8 cellular contexts compared by ENCODE assay signal in the genomic region with DNA sequence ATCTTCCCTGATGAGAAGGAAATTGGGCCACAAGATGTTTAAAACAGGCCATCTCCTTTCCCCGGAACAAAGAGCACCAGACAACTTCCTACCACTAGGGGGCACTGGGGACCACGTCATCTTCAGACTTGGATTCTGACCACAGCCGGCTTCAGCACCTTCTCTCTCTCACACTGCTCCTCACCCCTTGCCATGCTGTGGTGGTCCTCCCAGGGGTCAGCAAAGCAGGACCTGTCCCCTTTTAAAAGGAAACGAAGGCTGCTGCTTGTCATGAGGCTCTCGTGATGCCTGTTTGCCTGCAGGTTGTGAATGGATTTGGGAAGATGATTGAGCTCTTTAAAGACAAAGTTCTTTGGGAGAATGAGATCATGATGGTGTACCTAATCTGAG. TPM values are rescaled to one million over a fixed set of nuclear protein-coding genes. Genes with fewer than 3 reads are reported as not detected.
DNase-seq lines count a peak whose midpoint lies in the region; ATAC-seq and TF ChIP-seq lines count a peak whose summit lies in the region.

No MANE protein-coding gene starts in this region.

- BruUV-seq in IMR-90 (replicated peaks; lab: Mats Ljungman, UMichigan) (no TSS peak), Panc1 (replicated peaks; lab: Mats Ljungman, UMichigan) (no TSS peak)

- TF ChIP-seq POLR2A in IMR-90 (IDR thresholded peaks at IDR 0.05; ENCODE audit: low read depth, low read length) = no peak

- H3K56ac ChIP-seq in IMR-90 (ENCODE audit: extremely low read depth, insufficient read depth, low read length) = no peak overlapping the region

- no peak overlapping the region for H2BK15ac ChIP-seq in IMR-90 (ENCODE audit: low read depth, low read length)

- H4K91ac ChIP-seq in IMR-90 (ENCODE audit: insufficient read depth, low read depth, low read length) = no peak overlapping the region

- dilution Hi-C loops in IMR-90 (cut with HindIII; ENCODE audit: low sequenced_read_pairs, unreplicated experiment) = no loop called here

- H3K14ac ChIP-seq in IMR-90 (replicated peaks; ENCODE audit: low read depth, low read length) = 0 out of 2 replicates have a peak overlapping the region, but pooled peaks have one; percentile 45

- CTCF ChIA-PET in AG04450 (lab: Charles Lee) (interaction anchor here (0.6 to 3.3 kb wide), 34 partner anchors 9 to 596 kb away, joined by 3 to 97 read pairs (median 4); a partner anchor contains a TSS), IMR-90 (lab: Yijun Ruan, JAX) (interaction anchor here (0.6 to 2.0 kb wide), 12 partner anchors 9 to 372 kb away, joined by 3 to 6 read pairs (median 3); no protein-coding TSS in a partner anchor), Panc1 (lab: Charles Lee) (interaction anchor here (0.6 to 1.3 kb wide), 4 partner anchors 20 to 82 kb away, joined by 3 to 5 read pairs (median 4); no protein-coding TSS in a partner anchor)

- H2AFZ ChIP-seq in IMR-90 (replicated peaks; ENCODE audit: low read length, poor library complexity) = peak overlapping the region; percentile 75

- peak; percentile 76 for ATAC-seq in GM18867 (IDR thresholded peaks at IDR 0.05; ENCODE audit: unreplicated experiment)
- peak; percentile 90 for ATAC-seq in IMR-90 (ENCODE audit: low read depth)
- ATAC-seq in Panc1 = peak; percentile 92

- no peaks in the 10 kb centered on the region for H4K20me1 ChIP-seq in IMR-90 (ENCODE audit: insufficient read depth, low read length)

- peaks cover 0 to 3% of the 10 kb centered on the region in 2 experiments; a peak in 1 of 4 replicates for H3K79me1 ChIP-seq in IMR-90 (ENCODE audit: low read depth in 1 of 2, low read length in 2 of 2)

- no peaks in the 10 kb centered on the region for H3K27me3 Mint-ChIP-seq in nephron progenitor cell (ENCODE audit: low read depth, poor library complexity)

- H3K27ac ChIP-seq in AG04450 (ENCODE audit: low read depth, low read length) = no peak overlapping the region
- H3K27ac ChIP-seq in IMR-90 (ENCODE audit: insufficient read depth, low read length) = peak overlapping the region; percentile 8; the same call in 1 of the 2 replicates
- H3K27ac ChIP-seq in Panc1 (ENCODE audit: low read length) = no peak overlapping the region

- no peak overlapping the region; the same call in 1 of the 2 replicates for H2AK5ac ChIP-seq in IMR-90 (ENCODE audit: low read depth, low read length)

- 0% methylated on average over 2 of the region's 5 CpGs; no CpG with 5 or more reads in 1 of the 2 experiments for WGBS in IMR-90 (ENCODE audit: extremely low coverage in 2 of 2, insufficient read length in 1 of 2), 2 experiments

- peak; percentile 92 for TF ChIP-seq RAD21 in IMR-90 (IDR thresholded peaks at IDR 0.05; ENCODE audit: low read length)

- H3K4me2 ChIP-seq in IMR-90 (ENCODE audit: low read depth, low read length) = no peak overlapping the region; the same call in 1 of the 2 replicates

- 0 out of 2 replicates have a peak overlapping the region, but pooled peaks have one; percentile 20 for H3K9ac ChIP-seq in IMR-90 (ENCODE audit: low read depth, low read length)

- H4K5ac ChIP-seq in IMR-90 (ENCODE audit: low read depth, low read length) = no peak overlapping the region

- no peak overlapping the region for H2BK20ac ChIP-seq in IMR-90 (ENCODE audit: low read depth, low read length)

- H3K9me3 Mint-ChIP-seq in nephron progenitor cell = no peaks in the 10 kb centered on the region

- in situ Hi-C loops in IMR-90 (cut with MboI; ENCODE audit: low sequenced_read_pairs) (loop anchor here (25.0 kb wide), 1 partner anchor 598 kb away; no protein-coding TSS in a partner anchor), Panc1 (cut with HindIII; ENCODE audit: low pct_unique_long_range_greater_than_20kb, low sequenced_read_pairs) (no loop called here)

- H3K4me3 Mint-ChIP-seq in nephron progenitor cell = no peak overlapping the region

- H3K4me3 ChIP-seq in AG04450 (ENCODE audit: low read depth, low read length) = no peak overlapping the region
- H3K4me3 ChIP-seq in IMR-90 (ENCODE audit: insufficient read depth, low read depth, low read length) = no peak overlapping the region
- H3K4me3 ChIP-seq in Panc1 (ENCODE audit: low read depth in 2 of 2, low read length in 2 of 2) = no peak overlapping the region

- no peak overlapping the region for H3K27ac Mint-ChIP-seq in nephron progenitor cell

- peaks cover 4% of the 10 kb centered on the region for H3K4me1 Mint-ChIP-seq in nephron progenitor cell

- H3K18ac ChIP-seq in IMR-90 (ENCODE audit: low read depth, low read length) = no peak overlapping the region

- H3K23ac ChIP-seq in IMR-90 (ENCODE audit: low read depth, low read length) = no peak overlapping the region

- H3K9me3 ChIP-seq in AG04450 (ENCODE audit: control insufficient read depth, insufficient read depth, low read length) (no peaks in the 10 kb centered on the region), IMR-90 (ENCODE audit: control insufficient read depth, insufficient read depth, low read length) (no peaks in the 10 kb centered on the region), Panc1 (ENCODE audit: control insufficient read depth, insufficient read depth, low read depth, low read length) (no peaks in the 10 kb centered on the region)

- H3K36me3 ChIP-seq in IMR-90 (ENCODE audit: control insufficient read depth, insufficient read depth, low read length) = peaks cover 26% of the 10 kb centered on the region
- H3K36me3 ChIP-seq in Panc1 (ENCODE audit: control insufficient read depth, insufficient read depth, low read length) = no peaks in the 10 kb centered on the region; the same call in 1 of the 2 replicates

- no peaks in the 10 kb centered on the region for H3K27me3 ChIP-seq in AG04450 (ENCODE audit: control insufficient read depth, insufficient read depth, low read length)
- no peaks in the 10 kb centered on the region for H3K27me3 ChIP-seq in IMR-90 (ENCODE audit: control insufficient read depth, insufficient read depth, low read length)
- no peaks in the 10 kb centered on the region for H3K27me3 ChIP-seq in Panc1 (ENCODE audit: control insufficient read depth, insufficient read depth, low read length)

- H3K9me1 ChIP-seq in IMR-90 (ENCODE audit: insufficient read depth, low read length) = peaks cover 8% of the 10 kb centered on the region

- DNase-seq in AG04450 (ENCODE audit: low read depth, low spot score) (no peak), IMR-90 (peak; percentile 78), Panc1 (ENCODE audit: low read depth, low spot score) (peak; percentile 54), fibroblast of peridontal ligament (ENCODE audit: extremely low read depth) (peak; percentile 84), nephron progenitor cell (peak; percentile 84)
- DNase-seq in activated T-cell treated with anti-CD3 and anti-CD28 coated beads, Interleukin-2, amount 50 U/mL, for 48 hours = peak; percentile 88
- DNase-seq in stimulated activated naive CD4-positive, alpha-beta T cell treated with Interleukin-2 at 50 U/mL for 16 hours (lab: John Stamatoyannopoulos, UW) = peak; percentile 70

- H2BK5ac ChIP-seq in IMR-90 (ENCODE audit: low read depth, low read length, poor library complexity, severe bottlenecking) = peak overlapping the region; percentile 33

- H3K4me1 ChIP-seq in IMR-90 (ENCODE audit: control insufficient read depth, insufficient read depth, low read length) (peaks cover 12% of the 10 kb centered on the region), Panc1 (ENCODE audit: control insufficient read depth, insufficient read depth, low read length) (peaks cover 5% of the 10 kb centered on the region)

- POLR2A ChIA-PET in AG04450 (lab: Yijun Ruan, JAX) = interaction anchor here (1.4 kb wide), 1 partner anchor 85 kb away, joined by 3 read pairs; no protein-coding TSS in a partner anchor
- POLR2A ChIA-PET in IMR-90 (lab: Charles Lee; ENCODE audit: unreplicated experiment) = no interaction called here
- POLR2A ChIA-PET in Panc1 (lab: Charles Lee) = no interaction called here

- intact Hi-C loops in IMR-90 (cut with micrococcal nuclease) (loop anchor here (1.0 to 5.0 kb wide), 3 partner anchors 82 to 598 kb away; no protein-coding TSS in a partner anchor), Panc1 (cut with micrococcal nuclease; ENCODE audit: unreplicated experiment) (loop anchor here (1.0 kb wide), 1 partner anchor 81 kb away; no protein-coding TSS in a partner anchor)

- peaks cover 29% of the 10 kb centered on the region for H3K36me3 Mint-ChIP-seq in nephron progenitor cell (ENCODE audit: low read depth)

- TF ChIP-seq CTCF in AG04450 (IDR thresholded peaks at IDR 0.05; ENCODE audit: low read depth, low read length) (peak; percentile 97), IMR-90 (conservative IDR thresholded peaks at IDR 0.05; ENCODE audit: low read depth, low read length) (peak; percentile 92), Panc1 (IDR thresholded peaks at IDR 0.05) (peak; percentile 90), nephron progenitor cell (IDR thresholded peaks at IDR 0.05) (peak; percentile 90)

- H3K4ac ChIP-seq in IMR-90 (ENCODE audit: low read depth, low read length) = peak overlapping the region; percentile 44; the same call in 1 of the 2 replicates

- H4K8ac ChIP-seq in IMR-90 (ENCODE audit: low read depth in 2 of 2, low read length in 2 of 2) = peak overlapping the region in 1 of 2 experiments; percentile 78; a peak in 2 of 4 replicates

- H2AK9ac ChIP-seq in IMR-90 (replicated peaks; ENCODE audit: low read depth, low read length, poor library complexity) = peak overlapping the region; percentile 82

- H2BK120ac ChIP-seq in IMR-90 (ENCODE audit: low read depth, low read length) = no peak overlapping the region

TF ChIP-seq in IMR-90, 13 proteins besides CTCF, POLR2A, EP300 and RAD21:
- TF ChIP-seq SMC3 (IDR thresholded peaks at IDR 0.05; ENCODE audit: low read depth, low read length) (peak; percentile 61), NFE2L2 (IDR thresholded peaks at IDR 0.05; ENCODE audit: low read depth, low read length) (no peak)

RNA-seq across cellular contexts. Expression of a gene that starts 16.2 kb away (rescaled TPM):
- polyA plus RNA-seq in AG04450 (2011; rRNA removed) (24.7 and 26.4 TPM in 2 replicates), IMR-90 (2012; rRNA removed) (11.6 and 14.5 TPM in 2 replicates)
- polyA minus RNA-seq in AG04450 (2011; rRNA and poly(A)+ RNA removed) = 34.3 and 48.3 TPM in 2 replicates
- total RNA-seq in IMR-90 (2012; rRNA removed) (23.5 and 28.6 TPM in 2 replicates), Panc1 (2021; ENCODE audit: unreplicated experiment) (21.0 TPM)
- 10.2 and 10.4 TPM in 2 replicates for polyA plus RNA-seq in IMR-90 (2012; cell fraction: cytosol; rRNA removed)
- polyA plus RNA-seq in IMR-90 (2012; cell fraction: nucleus; rRNA removed; ENCODE audit: low replicate concordance) = 8.4 and 10.0 TPM in 2 replicates
- 19.0 TPM for polyA plus RNA-seq in Panc1 (2012; ENCODE audit: insufficient read length)

RNA-seq across cellular contexts. Expression of a gene that starts 47.0 kb away (rescaled TPM):
- polyA plus RNA-seq in AG04450 (2011; rRNA removed) (13.6 and 13.7 TPM in 2 replicates), IMR-90 (2012; rRNA removed) (19.0 TPM in 2 replicates)
- 18.7 and 19.7 TPM in 2 replicates for polyA minus RNA-seq in AG04450 (2011; rRNA and poly(A)+ RNA removed)
- total RNA-seq in IMR-90 (2012; rRNA removed) (3.3 and 4.3 TPM in 2 replicates), Panc1 (2021; ENCODE audit: unreplicated experiment) (14.0 TPM)
- 17.1 and 19.0 TPM in 2 replicates for polyA plus RNA-seq in IMR-90 (2012; cell fraction: cytosol; rRNA removed)
- 26.5 and 37.5 TPM in 2 replicates for polyA plus RNA-seq in IMR-90 (2012; cell fraction: nucleus; rRNA removed; ENCODE audit: low replicate concordance)
- 16.1 TPM for polyA plus RNA-seq in Panc1 (2012; ENCODE audit: insufficient read length)
